In the genomic region with DNA sequence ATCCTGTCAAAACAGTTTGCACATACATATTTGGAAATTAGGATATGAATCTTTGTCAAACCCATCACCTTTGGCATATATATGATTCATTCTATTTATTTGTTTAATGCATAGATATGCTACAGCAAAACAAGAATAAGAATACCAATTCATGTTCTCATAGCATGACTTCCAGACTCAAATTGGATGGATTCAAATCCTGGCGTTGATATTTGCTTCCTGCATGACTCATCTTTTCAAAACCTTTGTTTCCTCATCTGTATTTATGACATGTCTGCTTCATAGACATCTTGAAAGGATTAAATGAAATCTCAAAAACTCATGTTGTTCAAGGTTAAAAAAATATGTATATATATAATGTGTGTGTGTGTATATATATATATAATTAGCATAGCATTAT, we compare ENCODE assay signal across 25 cellular contexts.
A peak's percentile ranks its signal among the peaks of the same experiment; 100 is the strongest.
DNase-seq lines count a peak whose midpoint lies in the region; TF ChIP-seq lines count a peak whose summit lies in the region.
"Had no signal": no experiment of that assay in that cellular context is flagged by ENCODE, and none has a peak within 500 bp of the region (broad histone marks: within the 10 kb centered on the region; RNA-seq: fewer than 3 reads in every experiment).

No MANE protein-coding gene starts in this region.

- H3K27me3 Mint-ChIP-seq in CD8-positive, alpha-beta memory T cell, result no peaks in the 10 kb centered on the region
- H3K27me3 Mint-ChIP-seq: activated CD4-positive, alpha-beta memory T cell treated with anti-CD3 and anti-CD28 coated beads, Interleukin-2, amount 10 ng/mL, durations not matched to agents 7 days and 5 days; naive B cell; stimulated activated naive B cell treated with anti-CD40 and anti-IgM and Interleukin-4, amounts not matched to agents 10 μg/mL and 1 μg/mL and 100 μg/mL, for 72 hours had no signal

- POLR2A ChIA-PET in A673 (lab: Charles Lee; ENCODE audit: low non-redundant PET), result no interaction called here
- POLR2A ChIA-PET in CD8-positive, alpha-beta memory T cell (lab: Charles Lee), result no interaction called here

- no peaks in the 10 kb centered on the region for H3K9me3 ChIP-seq in A673 (ENCODE audit: low read depth, low read length, poor library complexity, severe bottlenecking)
- H3K9me3 ChIP-seq in CD8-positive, alpha-beta memory T cell (ENCODE audit: low read length), result no peaks in the 10 kb centered on the region
- H3K9me3 ChIP-seq: testis, uterus had no signal

- H3K36me3 ChIP-seq in A673 (ENCODE audit: insufficient read depth, low read length, poor library complexity, severe bottlenecking), result no peaks in the 10 kb centered on the region
- H3K36me3 ChIP-seq in CD8-positive, alpha-beta memory T cell (ENCODE audit: insufficient read depth, low read length), result no peaks in the 10 kb centered on the region
- H3K36me3 ChIP-seq: cardiac muscle cell, uterus had no signal

- H3K4me3 ChIP-seq in A673 (ENCODE audit: low read depth, low read length, poor library complexity, severe bottlenecking) (no peak overlapping the region), astrocyte of the spinal cord (ENCODE audit: low read depth, low read length) (no peak overlapping the region)
- no peak overlapping the region for H3K4me3 ChIP-seq in CD8-positive, alpha-beta memory T cell (ENCODE audit: low read length)
- H3K4me3 ChIP-seq: BLaER1 treated with 17β-estradiol and CSF1 and Interleukin-3, amounts not matched to agents 10 nM and 100 nM; cardiac muscle cell; testis; uterus had no signal

- H3K36me3 Mint-ChIP-seq in CD8-positive, alpha-beta memory T cell, result peaks cover 10 to 15% (median 10%) of the 10 kb centered on the region in 3 donors

- no peaks in the 10 kb centered on the region for H3K9me3 Mint-ChIP-seq in CD8-positive, alpha-beta memory T cell
- H3K9me3 Mint-ChIP-seq: activated CD4-positive, alpha-beta memory T cell treated with anti-CD3 and anti-CD28 coated beads, Interleukin-2, amount 10 ng/mL, durations not matched to agents 7 days and 5 days; HFFc6 had no signal

- CTCF ChIA-PET in A673 (lab: Charles Lee), result no interaction called here
- CTCF ChIA-PET in CD8-positive, alpha-beta memory T cell (lab: Charles Lee), result no interaction called here

- no TSS peak for BruUV-seq in A673 (replicated peaks; lab: Mats Ljungman, UMichigan)

- no peak overlapping the region for H3K4me3 Mint-ChIP-seq in CD8-positive, alpha-beta memory T cell
- H3K4me3 Mint-ChIP-seq: activated CD4-positive, alpha-beta memory T cell treated with anti-CD3 and anti-CD28 coated beads, Interleukin-2, amount 10 ng/mL, durations not matched to agents 7 days and 5 days; HFFc6; naive B cell; stimulated activated naive B cell treated with anti-CD40 and anti-IgM and Interleukin-4, amounts not matched to agents 10 μg/mL and 1 μg/mL and 100 μg/mL, for 72 hours had no signal

- in situ Hi-C loops in astrocyte of the spinal cord (cut with HindIII; ENCODE audit: low sequenced_read_pairs), result no loop called here

- TF ChIP-seq CTCF in A673 (conservative IDR thresholded peaks at IDR 0.05; ENCODE audit: low read depth, low read length) (no peak), astrocyte of the spinal cord (IDR thresholded peaks at IDR 0.05; ENCODE audit: low read depth, low read length) (no peak)

- no peak overlapping the region for H3K27ac ChIP-seq in A673 (ENCODE audit: low read depth, low read length, poor library complexity, severe bottlenecking)
- H3K27ac ChIP-seq in CD8-positive, alpha-beta memory T cell (ENCODE audit: low read depth, low read length), result no peak overlapping the region
- H3K27ac ChIP-seq: BLaER1 treated with 17β-estradiol and CSF1 and Interleukin-3, amounts not matched to agents 10 nM and 100 nM; cardiac muscle cell; testis; uterus had no signal

- DNase-seq in A673 (ENCODE audit: low spot score) (peak; percentile 53), HS-5 (ENCODE audit: low read depth) (peak; percentile 43), astrocyte of the spinal cord (ENCODE audit: low read depth, low spot score) (peak; percentile 12), fibroblast of peridontal ligament (ENCODE audit: extremely low read depth) (peak; percentile 42), NCI-H2029 treated with DMSO at 0.1 percent for 48 hours (lab: John Stamatoyannopoulos, UW) (no peak), T-helper 1 cell (no peak)
- DNase-seq in activated CD4-positive, CD25-positive, alpha-beta regulatory T cell (lab: John Stamatoyannopoulos, UW), result no peak
- no peak for DNase-seq in CD8-positive, alpha-beta memory T cell
- DNase-seq: ACHN; activated CD4-positive, alpha-beta memory T cell treated with anti-CD3 and anti-CD28 coated beads, Interleukin-2, amount 10 ng/mL, durations not matched to agents 7 days and 5 days; activated gamma-delta T cell treated with Interleukin-2 at 50 U/mL for 16 hours; glutamatergic neuron; HFFc6; left cardiac atrium; mesendoderm; naive B cell; NCI-H2107; NCI-H510A; nucleus accumbens; small intestine; stimulated activated naive B cell treated with anti-CD40 and anti-IgM and Interleukin-4, amounts not matched to agents 10 μg/mL and 1 μg/mL and 100 μg/mL, for 72 hours; testis; uterus had no signal

- no peaks in the 10 kb centered on the region for H3K27me3 ChIP-seq in A673 (replicated peaks; ENCODE audit: insufficient read depth, low read depth, low read length, poor library complexity)
- no peaks in the 10 kb centered on the region for H3K27me3 ChIP-seq in CD8-positive, alpha-beta memory T cell (ENCODE audit: insufficient read depth, low read length, poor library complexity, severe bottlenecking)
- H3K27me3 ChIP-seq: BLaER1 treated with 17β-estradiol and CSF1 and Interleukin-3, amounts not matched to agents 10 nM and 100 nM; cardiac muscle cell; testis; uterus had no signal

- peaks cover 17% of the 10 kb centered on the region for H3K4me1 ChIP-seq in A673 (ENCODE audit: insufficient read depth, low read length, poor library complexity, severe bottlenecking)
- H3K4me1 ChIP-seq in CD8-positive, alpha-beta memory T cell (ENCODE audit: insufficient read depth, low read length), result no peaks in the 10 kb centered on the region
- H3K4me1 ChIP-seq: BLaER1 treated with 17β-estradiol and CSF1 and Interleukin-3, amounts not matched to agents 10 nM and 100 nM; testis; uterus had no signal

- peaks cover 2 to 4% (median 4%) of the 10 kb centered on the region in 3 donors for H3K4me1 Mint-ChIP-seq in CD8-positive, alpha-beta memory T cell
- H3K4me1 Mint-ChIP-seq: activated CD4-positive, alpha-beta memory T cell treated with anti-CD3 and anti-CD28 coated beads, Interleukin-2, amount 10 ng/mL, durations not matched to agents 7 days and 5 days had no signal

- intact Hi-C loops in A673 (cut with micrococcal nuclease; ENCODE audit: unreplicated experiment), result no loop called here

- no peak overlapping the region for H3K27ac Mint-ChIP-seq in CD8-positive, alpha-beta memory T cell
- H3K27ac Mint-ChIP-seq: activated CD4-positive, alpha-beta memory T cell treated with anti-CD3 and anti-CD28 coated beads, Interleukin-2, amount 10 ng/mL, durations not matched to agents 7 days and 5 days; HFFc6; naive B cell; stimulated activated naive B cell treated with anti-CD40 and anti-IgM and Interleukin-4, amounts not matched to agents 10 μg/mL and 1 μg/mL and 100 μg/mL, for 72 hours had no signal

Comparison
In these comparisons a context has a peak if more than half of its experiments do, and no peak if none do; other contexts are left out.
1. DNase-seq: peak in A673 (single experiment), HS-5 (single experiment), astrocyte of the spinal cord (single experiment) and fibroblast of peridontal ligament (single experiment); none in NCI-H2029 treated with DMSO at 0.1 percent for 48 hours (single experiment), T-helper 1 cell (0 of 5), activated CD4-positive, CD25-positive, alpha-beta regulatory T cell (0 of 4) and CD8-positive, alpha-beta memory T cell (0 of 5).